2 cellular contexts compared by ENCODE assay signal in the genomic region with DNA sequence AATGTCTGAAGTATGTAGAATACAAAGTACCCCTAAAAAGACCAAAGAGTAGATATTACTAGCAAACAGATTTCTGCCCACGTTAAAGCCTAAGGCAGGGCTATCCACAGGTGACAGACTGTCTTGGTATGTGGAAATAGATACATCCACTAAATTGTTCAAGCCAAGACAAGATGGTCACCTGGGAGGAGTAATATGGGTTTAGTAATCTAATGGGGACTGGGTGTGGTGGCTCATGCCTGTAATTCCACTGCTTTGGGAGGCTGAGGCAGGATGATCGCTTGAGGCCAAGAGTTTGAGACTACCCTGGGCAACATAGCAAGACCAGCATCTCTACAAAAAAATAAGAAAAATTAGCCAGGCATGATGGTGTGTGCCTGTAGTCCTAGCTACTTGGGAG.
TF ChIP-seq lines count a peak whose summit lies in the region.

No MANE protein-coding gene starts in this region.

TF ChIP-seq in SK-N-SH treated with all-trans-retinoic acid at 6 μM for 48 hours, 23 proteins besides CTCF, POLR2A, EP300 and RAD21 (continued from another document):
- no peak for TF ChIP-seq ZFP3 (CRISPR knock-in tag; IDR thresholded peaks at IDR 0.05)
- TF ChIP-seq PPARA (CRISPR knock-in tag; IDR thresholded peaks at IDR 0.05; ENCODE audit: borderline replicate concordance), result no peak
- no peak for TF ChIP-seq ESRRG (CRISPR knock-in tag; IDR thresholded peaks at IDR 0.05)
- TF ChIP-seq ARNTL (CRISPR knock-in tag; IDR thresholded peaks at IDR 0.05; ENCODE audit: borderline replicate concordance, low read depth), result no peak
- TF ChIP-seq, protein P1, sequence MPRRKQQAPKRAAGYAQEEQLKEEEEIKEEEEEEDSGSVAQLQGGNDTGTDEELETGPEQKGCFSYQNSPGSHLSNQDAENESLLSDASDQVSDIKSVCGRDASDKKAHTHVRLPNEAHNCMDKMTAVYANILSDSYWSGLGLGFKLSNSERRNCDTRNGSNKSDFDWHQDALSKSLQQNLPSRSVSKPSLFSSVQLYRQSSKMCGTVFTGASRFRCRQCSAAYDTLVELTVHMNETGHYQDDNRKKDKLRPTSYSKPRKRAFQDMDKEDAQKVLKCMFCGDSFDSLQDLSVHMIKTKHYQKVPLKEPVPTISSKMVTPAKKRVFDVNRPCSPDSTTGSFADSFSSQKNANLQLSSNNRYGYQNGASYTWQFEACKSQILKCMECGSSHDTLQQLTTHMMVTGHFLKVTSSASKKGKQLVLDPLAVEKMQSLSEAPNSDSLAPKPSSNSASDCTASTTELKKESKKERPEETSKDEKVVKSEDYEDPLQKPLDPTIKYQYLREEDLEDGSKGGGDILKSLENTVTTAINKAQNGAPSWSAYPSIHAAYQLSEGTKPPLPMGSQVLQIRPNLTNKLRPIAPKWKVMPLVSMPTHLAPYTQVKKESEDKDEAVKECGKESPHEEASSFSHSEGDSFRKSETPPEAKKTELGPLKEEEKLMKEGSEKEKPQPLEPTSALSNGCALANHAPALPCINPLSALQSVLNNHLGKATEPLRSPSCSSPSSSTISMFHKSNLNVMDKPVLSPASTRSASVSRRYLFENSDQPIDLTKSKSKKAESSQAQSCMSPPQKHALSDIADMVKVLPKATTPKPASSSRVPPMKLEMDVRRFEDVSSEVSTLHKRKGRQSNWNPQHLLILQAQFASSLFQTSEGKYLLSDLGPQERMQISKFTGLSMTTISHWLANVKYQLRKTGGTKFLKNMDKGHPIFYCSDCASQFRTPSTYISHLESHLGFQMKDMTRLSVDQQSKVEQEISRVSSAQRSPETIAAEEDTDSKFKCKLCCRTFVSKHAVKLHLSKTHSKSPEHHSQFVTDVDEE (CRISPR knock-in tag; IDR thresholded peaks at IDR 0.05), result no peak
- TF ChIP-seq OSR1 (CRISPR knock-in tag; IDR thresholded peaks at IDR 0.05), result no peak
- no peak for TF ChIP-seq TCF4 (CRISPR knock-in tag; IDR thresholded peaks at IDR 0.05; ENCODE audit: borderline replicate concordance)
- no peak for TF ChIP-seq ZNF565 (CRISPR knock-in tag; conservative IDR thresholded peaks at IDR 0.05; ENCODE audit: low read depth)
- TF ChIP-seq, protein P2, sequence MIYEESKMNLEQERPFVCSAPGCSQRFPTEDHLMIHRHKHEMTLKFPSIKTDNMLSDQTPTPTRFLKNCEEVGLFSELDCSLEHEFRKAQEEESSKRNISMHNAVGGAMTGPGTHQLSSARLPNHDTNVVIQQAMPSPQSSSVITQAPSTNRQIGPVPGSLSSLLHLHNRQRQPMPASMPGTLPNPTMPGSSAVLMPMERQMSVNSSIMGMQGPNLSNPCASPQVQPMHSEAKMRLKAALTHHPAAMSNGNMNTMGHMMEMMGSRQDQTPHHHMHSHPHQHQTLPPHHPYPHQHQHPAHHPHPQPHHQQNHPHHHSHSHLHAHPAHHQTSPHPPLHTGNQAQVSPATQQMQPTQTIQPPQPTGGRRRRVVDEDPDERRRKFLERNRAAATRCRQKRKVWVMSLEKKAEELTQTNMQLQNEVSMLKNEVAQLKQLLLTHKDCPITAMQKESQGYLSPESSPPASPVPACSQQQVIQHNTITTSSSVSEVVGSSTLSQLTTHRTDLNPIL (CRISPR knock-in tag; IDR thresholded peaks at IDR 0.05; ENCODE audit: low read depth), result no peak

TF ChIP-seq in GM23338, 12 proteins besides CTCF, POLR2A, EP300 and RAD21 (continued from another document):
- TF ChIP-seq, protein P3, sequence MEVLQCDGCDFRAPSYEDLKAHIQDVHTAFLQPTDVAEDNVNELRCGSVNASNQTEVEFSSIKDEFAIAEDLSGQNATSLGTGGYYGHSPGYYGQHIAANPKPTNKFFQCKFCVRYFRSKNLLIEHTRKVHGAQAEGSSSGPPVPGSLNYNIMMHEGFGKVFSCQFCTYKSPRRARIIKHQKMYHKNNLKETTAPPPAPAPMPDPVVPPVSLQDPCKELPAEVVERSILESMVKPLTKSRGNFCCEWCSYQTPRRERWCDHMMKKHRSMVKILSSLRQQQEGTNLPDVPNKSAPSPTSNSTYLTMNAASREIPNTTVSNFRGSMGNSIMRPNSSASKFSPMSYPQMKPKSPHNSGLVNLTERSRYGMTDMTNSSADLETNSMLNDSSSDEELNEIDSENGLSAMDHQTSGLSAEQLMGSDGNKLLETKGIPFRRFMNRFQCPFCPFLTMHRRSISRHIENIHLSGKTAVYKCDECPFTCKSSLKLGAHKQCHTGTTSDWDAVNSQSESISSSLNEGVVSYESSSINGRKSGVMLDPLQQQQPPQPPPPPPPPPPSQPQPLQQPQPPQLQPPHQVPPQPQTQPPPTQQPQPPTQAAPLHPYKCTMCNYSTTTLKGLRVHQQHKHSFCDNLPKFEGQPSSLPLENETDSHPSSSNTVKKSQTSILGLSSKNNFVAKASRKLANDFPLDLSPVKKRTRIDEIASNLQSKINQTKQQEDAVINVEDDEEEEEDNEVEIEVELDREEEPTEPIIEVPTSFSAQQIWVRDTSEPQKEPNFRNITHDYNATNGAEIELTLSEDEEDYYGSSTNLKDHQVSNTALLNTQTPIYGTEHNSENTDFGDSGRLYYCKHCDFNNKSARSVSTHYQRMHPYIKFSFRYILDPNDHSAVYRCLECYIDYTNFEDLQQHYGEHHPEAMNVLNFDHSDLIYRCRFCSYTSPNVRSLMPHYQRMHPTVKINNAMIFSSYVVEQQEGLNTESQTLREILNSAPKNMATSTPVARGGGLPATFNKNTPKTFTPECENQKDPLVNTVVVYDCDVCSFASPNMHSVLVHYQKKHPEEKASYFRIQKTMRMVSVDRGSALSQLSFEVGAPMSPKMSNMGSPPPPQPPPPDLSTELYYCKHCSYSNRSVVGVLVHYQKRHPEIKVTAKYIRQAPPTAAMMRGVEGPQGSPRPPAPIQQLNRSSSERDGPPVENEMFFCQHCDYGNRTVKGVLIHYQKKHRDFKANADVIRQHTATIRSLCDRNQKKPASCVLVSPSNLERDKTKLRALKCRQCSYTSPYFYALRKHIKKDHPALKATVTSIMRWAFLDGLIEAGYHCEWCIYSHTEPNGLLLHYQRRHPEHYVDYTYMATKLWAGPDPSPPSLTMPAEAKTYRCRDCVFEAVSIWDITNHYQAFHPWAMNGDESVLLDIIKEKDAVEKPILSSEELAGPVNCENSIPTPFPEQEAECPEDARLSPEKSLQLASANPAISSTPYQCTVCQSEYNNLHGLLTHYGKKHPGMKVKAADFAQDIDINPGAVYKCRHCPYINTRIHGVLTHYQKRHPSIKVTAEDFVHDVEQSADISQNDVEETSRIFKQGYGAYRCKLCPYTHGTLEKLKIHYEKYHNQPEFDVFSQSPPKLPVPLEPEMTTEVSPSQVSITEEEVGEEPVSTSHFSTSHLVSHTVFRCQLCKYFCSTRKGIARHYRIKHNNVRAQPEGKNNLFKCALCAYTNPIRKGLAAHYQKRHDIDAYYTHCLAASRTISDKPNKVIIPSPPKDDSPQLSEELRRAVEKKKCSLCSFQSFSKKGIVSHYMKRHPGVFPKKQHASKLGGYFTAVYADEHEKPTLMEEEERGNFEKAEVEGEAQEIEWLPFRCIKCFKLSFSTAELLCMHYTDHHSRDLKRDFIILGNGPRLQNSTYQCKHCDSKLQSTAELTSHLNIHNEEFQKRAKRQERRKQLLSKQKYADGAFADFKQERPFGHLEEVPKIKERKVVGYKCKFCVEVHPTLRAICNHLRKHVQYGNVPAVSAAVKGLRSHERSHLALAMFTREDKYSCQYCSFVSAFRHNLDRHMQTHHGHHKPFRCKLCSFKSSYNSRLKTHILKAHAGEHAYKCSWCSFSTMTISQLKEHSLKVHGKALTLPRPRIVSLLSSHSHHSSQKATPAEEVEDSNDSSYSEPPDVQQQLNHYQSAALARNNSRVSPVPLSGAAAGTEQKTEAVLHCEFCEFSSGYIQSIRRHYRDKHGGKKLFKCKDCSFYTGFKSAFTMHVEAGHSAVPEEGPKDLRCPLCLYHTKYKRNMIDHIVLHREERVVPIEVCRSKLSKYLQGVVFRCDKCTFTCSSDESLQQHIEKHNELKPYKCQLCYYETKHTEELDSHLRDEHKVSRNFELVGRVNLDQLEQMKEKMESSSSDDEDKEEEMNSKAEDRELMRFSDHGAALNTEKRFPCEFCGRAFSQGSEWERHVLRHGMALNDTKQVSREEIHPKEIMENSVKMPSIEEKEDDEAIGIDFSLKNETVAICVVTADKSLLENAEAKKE (CRISPR knock-in tag; IDR thresholded peaks at IDR 0.05), result no peak
- TF ChIP-seq ZNF114 (CRISPR knock-in tag; IDR thresholded peaks at IDR 0.05) (no peak), STAT1 (IDR thresholded peaks at IDR 0.05; ENCODE audit: unreplicated experiment) (no peak), ZNF331 (CRISPR knock-in tag; IDR thresholded peaks at IDR 0.05; ENCODE audit: low read depth) (no peak), POLR2AphosphoS5 (IDR thresholded peaks at IDR 0.05; ENCODE audit: low read depth) (no peak), EZH2phosphoT487 (IDR thresholded peaks at IDR 0.05; ENCODE audit: unreplicated experiment) (no peak), JUNB (IDR thresholded peaks at IDR 0.05; ENCODE audit: unreplicated experiment) (no peak), CREB1 (CRISPR knock-in tag; IDR thresholded peaks at IDR 0.05; ENCODE audit: low read depth) (no peak), NANOG (IDR thresholded peaks at IDR 0.05; ENCODE audit: borderline replicate concordance) (no peak)
- TF ChIP-seq, protein P4, sequence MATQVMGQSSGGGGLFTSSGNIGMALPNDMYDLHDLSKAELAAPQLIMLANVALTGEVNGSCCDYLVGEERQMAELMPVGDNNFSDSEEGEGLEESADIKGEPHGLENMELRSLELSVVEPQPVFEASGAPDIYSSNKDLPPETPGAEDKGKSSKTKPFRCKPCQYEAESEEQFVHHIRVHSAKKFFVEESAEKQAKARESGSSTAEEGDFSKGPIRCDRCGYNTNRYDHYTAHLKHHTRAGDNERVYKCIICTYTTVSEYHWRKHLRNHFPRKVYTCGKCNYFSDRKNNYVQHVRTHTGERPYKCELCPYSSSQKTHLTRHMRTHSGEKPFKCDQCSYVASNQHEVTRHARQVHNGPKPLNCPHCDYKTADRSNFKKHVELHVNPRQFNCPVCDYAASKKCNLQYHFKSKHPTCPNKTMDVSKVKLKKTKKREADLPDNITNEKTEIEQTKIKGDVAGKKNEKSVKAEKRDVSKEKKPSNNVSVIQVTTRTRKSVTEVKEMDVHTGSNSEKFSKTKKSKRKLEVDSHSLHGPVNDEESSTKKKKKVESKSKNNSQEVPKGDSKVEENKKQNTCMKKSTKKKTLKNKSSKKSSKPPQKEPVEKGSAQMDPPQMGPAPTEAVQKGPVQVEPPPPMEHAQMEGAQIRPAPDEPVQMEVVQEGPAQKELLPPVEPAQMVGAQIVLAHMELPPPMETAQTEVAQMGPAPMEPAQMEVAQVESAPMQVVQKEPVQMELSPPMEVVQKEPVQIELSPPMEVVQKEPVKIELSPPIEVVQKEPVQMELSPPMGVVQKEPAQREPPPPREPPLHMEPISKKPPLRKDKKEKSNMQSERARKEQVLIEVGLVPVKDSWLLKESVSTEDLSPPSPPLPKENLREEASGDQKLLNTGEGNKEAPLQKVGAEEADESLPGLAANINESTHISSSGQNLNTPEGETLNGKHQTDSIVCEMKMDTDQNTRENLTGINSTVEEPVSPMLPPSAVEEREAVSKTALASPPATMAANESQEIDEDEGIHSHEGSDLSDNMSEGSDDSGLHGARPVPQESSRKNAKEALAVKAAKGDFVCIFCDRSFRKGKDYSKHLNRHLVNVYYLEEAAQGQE (IDR thresholded peaks at IDR 0.05; ENCODE audit: unreplicated experiment), result no peak
- TF ChIP-seq, protein P5, sequence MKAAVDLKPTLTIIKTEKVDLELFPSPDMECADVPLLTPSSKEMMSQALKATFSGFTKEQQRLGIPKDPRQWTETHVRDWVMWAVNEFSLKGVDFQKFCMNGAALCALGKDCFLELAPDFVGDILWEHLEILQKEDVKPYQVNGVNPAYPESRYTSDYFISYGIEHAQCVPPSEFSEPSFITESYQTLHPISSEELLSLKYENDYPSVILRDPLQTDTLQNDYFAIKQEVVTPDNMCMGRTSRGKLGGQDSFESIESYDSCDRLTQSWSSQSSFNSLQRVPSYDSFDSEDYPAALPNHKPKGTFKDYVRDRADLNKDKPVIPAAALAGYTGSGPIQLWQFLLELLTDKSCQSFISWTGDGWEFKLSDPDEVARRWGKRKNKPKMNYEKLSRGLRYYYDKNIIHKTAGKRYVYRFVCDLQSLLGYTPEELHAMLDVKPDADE (IDR thresholded peaks at IDR 0.05), result no peak
TF ChIP-seq in GM23338: peak in this region for 0.
